ENCODE assay signal across 17 cellular contexts in the genomic region with DNA sequence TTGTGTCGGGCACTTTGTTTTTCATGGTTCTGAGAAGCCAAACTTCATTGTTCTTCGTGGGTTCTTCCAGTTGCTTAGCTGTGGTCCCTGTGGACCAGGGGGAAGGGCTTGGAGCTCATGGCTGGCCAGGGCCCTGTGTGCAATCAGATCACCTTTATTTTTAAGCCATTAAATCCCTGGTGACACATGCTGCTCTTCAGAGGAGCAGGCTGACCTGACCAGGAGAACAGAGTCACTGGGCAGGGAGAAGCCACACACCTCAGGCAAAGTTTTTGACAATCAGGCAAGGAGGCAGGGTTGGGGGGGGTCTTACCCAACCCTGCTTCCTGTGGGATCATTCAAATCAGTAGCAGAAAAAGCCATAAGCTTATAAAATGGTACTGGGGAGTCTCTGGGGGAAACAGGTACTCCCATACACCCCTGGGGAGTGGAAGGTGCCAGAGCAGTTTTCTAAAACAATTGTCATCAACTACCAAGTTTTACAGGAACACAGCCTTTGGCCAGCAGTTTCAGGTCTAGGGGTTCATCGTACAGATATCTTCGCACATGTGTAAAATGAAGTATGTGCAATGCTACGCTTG. TPM values are rescaled to one million over a fixed set of nuclear protein-coding genes. Genes with fewer than 3 reads are reported as not detected.
A peak's percentile ranks its signal among the peaks of the same experiment; 100 is the strongest.
DNase-seq lines count a peak whose midpoint lies in the region; ATAC-seq, FAIRE-seq and TF ChIP-seq lines count a peak whose summit lies in the region.
"Had no signal": no experiment of that assay in that cellular context is flagged by ENCODE, and none has a peak within 500 bp of the region (broad histone marks: within the 10 kb centered on the region; RNA-seq: fewer than 3 reads in every experiment).

No MANE protein-coding gene starts in this region.

- H3K4me2 ChIP-seq in GM12878 (ENCODE audit: control insufficient read depth, insufficient read depth): no peak overlapping the region

- no peaks in the 10 kb centered on the region for H3K79me2 ChIP-seq in GM12878 (ENCODE audit: control insufficient read depth, insufficient read depth, low read length)

- CTCF ChIA-PET in GM12878 (lab: Yijun Ruan, JAX): interaction anchor here (1.7 to 2.0 kb wide), 2 partner anchors 20 to 33 kb away, joined by 4 to 5 read pairs; no protein-coding TSS in a partner anchor

- H3K9ac ChIP-seq in GM12878 (ENCODE audit: control insufficient read depth, insufficient read depth, low read length) (no peak overlapping the region), skeletal muscle tissue (ENCODE audit: low read depth in 1 of 3, low read length in 3 of 3) (peak overlapping the region in 2 of 3 donors; percentile 33 to 63)
- H3K9ac ChIP-seq: GM23248 had no signal

- no peaks in the 10 kb centered on the region for H3K36me3 ChIP-seq in GM12878 (ENCODE audit: control insufficient read depth in 2 of 2, insufficient read depth in 2 of 2, low read length in 1 of 2)
- no peaks in the 10 kb centered on the region for H3K36me3 ChIP-seq in skeletal muscle tissue (ENCODE audit: control insufficient read depth in 3 of 3, insufficient read depth in 3 of 3, low read length in 3 of 3)

- SMC1A ChIA-PET in GM12878 (lab: Charles Lee; ENCODE audit: uncharacterized antibody, unreplicated experiment): no interaction called here

- TF ChIP-seq POLR2A in GM12878 (IDR thresholded peaks at IDR 0.05; ENCODE audit: low read depth, low read length): no peak

- ATAC-seq in GM12878 (no peak; the same call in 2 of the 3 replicates), foreskin keratinocyte (no peak), GM19395 (IDR thresholded peaks at IDR 0.05; ENCODE audit: unreplicated experiment) (no peak)
- ATAC-seq: HCT116 had no signal

- H4K20me1 ChIP-seq in GM12878 (ENCODE audit: control insufficient read depth, insufficient read depth): no peaks in the 10 kb centered on the region

- DNase-seq in GM12865 (ENCODE audit: low read depth) (peak; percentile 27), NCI-H82 treated with DMSO at 0.1 percent for 48 hours (lab: John Stamatoyannopoulos, UW; ENCODE audit: unreplicated experiment) (peak; percentile 7), GM12878 (ENCODE audit: low read depth, low spot score) (no peak), foreskin keratinocyte (no peak), cortex of kidney (lab: John Stamatoyannopoulos, UW) (no peak), SW 1271 (lab: John Stamatoyannopoulos, UW) (no peak)
- DNase-seq: CD4-positive, alpha-beta T cell; DMS53; GM23248; MV-4-11; NCI-H1436 treated with DMSO at 0.1 percent for 48 hours; NCI-H2081; NCI-H510A; RPMI8226 had no signal

- 69% methylated on average over 5 of the region's 5 CpGs for WGBS in GM12878 (ENCODE audit: insufficient coverage, insufficient replicate concordance, low lambda C conversion rate, missing lambda C conversion rate)

- H3K27ac ChIP-seq in GM12878 (ENCODE audit: control insufficient read depth, insufficient read depth): no peak overlapping the region
- peak overlapping the region; percentile 28 for H3K27ac ChIP-seq in skeletal muscle tissue (ENCODE audit: low read depth, low read length)
- no peak overlapping the region for H3K27ac ChIP-seq in foreskin keratinocyte
- H3K27ac ChIP-seq: GM23248 had no signal

- FAIRE-seq in GM12878 (lab: Jason Lieb, UNC): no peak

- POLR2A ChIA-PET in GM12878 (lab: Charles Lee): interaction anchor here (0.7 kb wide), 1 partner anchor 9 kb away, joined by 3 read pairs; no protein-coding TSS in a partner anchor

- H3K27me3 ChIP-seq in GM12878 (replicated peaks in 1 of 2; ENCODE audit: control insufficient read depth in 2 of 2, insufficient read depth in 2 of 2, low read length in 1 of 2) (no peaks in the 10 kb centered on the region), skeletal muscle tissue (ENCODE audit: control insufficient read depth in 3 of 3, insufficient read depth in 3 of 3, low read length in 3 of 3) (peaks cover 0 to 2% (median 0%) of the 10 kb centered on the region in 3 donors), foreskin keratinocyte (peaks cover 29% of the 10 kb centered on the region)

- H3K9me3 ChIP-seq in GM12878 (replicated peaks; ENCODE audit: control insufficient read depth, insufficient read depth, low read length) (no peaks in the 10 kb centered on the region), skeletal muscle tissue (ENCODE audit: control insufficient read depth in 3 of 3, low read length in 3 of 3) (no peaks in the 10 kb centered on the region)

- TF ChIP-seq RAD21 in GM12878 (IDR thresholded peaks at IDR 0.05; ENCODE audit: insufficient read depth, low read depth, low read length): no peak

- TF ChIP-seq EP300 in GM12878 (IDR thresholded peaks at IDR 0.05; ENCODE audit: borderline replicate concordance in 1 of 2, control insufficient read depth in 1 of 2, low read depth in 2 of 2, low read length in 2 of 2): no peak

- H3K4me3 ChIP-seq in GM12865 (ENCODE audit: low read depth, low read length) (no peak overlapping the region), GM12878 (no peak overlapping the region), skeletal muscle tissue (ENCODE audit: low read length in 3 of 3) (no peak overlapping the region)
- H3K4me3 ChIP-seq: GM23248 had no signal

- BruUV-seq in GM12878 (replicated peaks; lab: Mats Ljungman, UMichigan): no TSS peak

- TF ChIP-seq CTCF in GM12865 (IDR thresholded peaks at IDR 0.05; ENCODE audit: insufficient read depth, low read depth, low read length, missing control alignments) (no peak), GM12878 (IDR thresholded peaks at IDR 0.05 in 2 of 3, conservative IDR thresholded peaks at IDR 0.05 in 1 of 3; ENCODE audit: control insufficient read depth in 2 of 3, extremely low read depth in 1 of 3, insufficient read depth in 1 of 3, low read depth in 3 of 3, low read length in 3 of 3) (no peak), foreskin keratinocyte (conservative IDR thresholded peaks at IDR 0.05) (no peak)

- intact Hi-C loops in GM12878 (cut with micrococcal nuclease; ENCODE audit: unreplicated experiment): no loop called here

- RAD21 ChIA-PET in GM12878 (lab: Charles Lee; ENCODE audit: unreplicated experiment): interaction anchor here (0.5 to 0.6 kb wide), 2 partner anchors 40 to 92 kb away, joined by 3 read pairs; no protein-coding TSS in a partner anchor

- in situ Hi-C loops in GM12878 (cut with MboI): no loop called here

- H3K4me1 ChIP-seq in GM12878 (ENCODE audit: control insufficient read depth, insufficient read depth, low read length): peaks cover 38% of the 10 kb centered on the region
- H3K4me1 ChIP-seq in skeletal muscle tissue (ENCODE audit: control insufficient read depth in 3 of 3, insufficient read depth in 3 of 3, low read length in 3 of 3): peaks cover 3 to 15% (median 9%) of the 10 kb centered on the region in 3 donors
- H3K4me1 ChIP-seq in foreskin keratinocyte: no peaks in the 10 kb centered on the region

- peak overlapping the region; percentile 8; the same call in 1 of the 2 replicates for H2AFZ ChIP-seq in GM12878 (ENCODE audit: control insufficient read depth, low read depth, low read length)
- H2AFZ ChIP-seq: GM23248 had no signal

TF ChIP-seq in GM12878, 131 proteins besides CTCF, POLR2A, EP300 and RAD21 (continues in another document):
- 0 out of 2 replicates have a peak, but pooled peaks have one; percentile 0 for TF ChIP-seq NR2F1 (conservative IDR thresholded peaks at IDR 0.05)
- TF ChIP-seq ATF7 (IDR thresholded peaks at IDR 0.05; ENCODE audit: low read depth): peak; percentile 53; the same call in 1 of the 2 replicates
- TF ChIP-seq BHLHE40 (IDR thresholded peaks at IDR 0.05; ENCODE audit: borderline replicate concordance in 1 of 2, low read depth in 2 of 2, low read length in 1 of 2): peak in 1 of 2 experiments; percentile 30; a peak in 1 of 4 replicates
- TF ChIP-seq FOXK2 (IDR thresholded peaks at IDR 0.05): peak; percentile 77
- TF ChIP-seq RFX5 (IDR thresholded peaks at IDR 0.05; ENCODE audit: low read depth, low read length): no peak

RNA-seq across cellular contexts. Expression of gene PREX1, which starts 37.0 kb away (rescaled TPM):
- total RNA-seq in GM12878 (2013; cell fraction: nucleolus; rRNA removed): 138 and 148 TPM in 2 replicates
- total RNA-seq in GM12878 (2014; rRNA removed) (79.5 and 82.6 TPM in 2 replicates), GM12878 (2014; rRNA removed; fragmentation: Illumina TruSeq; extraction: Trizol) (41.9 and 48.6 TPM in 2 replicates), GM12878 (2021) (108 and 114 TPM in 2 replicates), skeletal muscle tissue (20.4 TPM), foreskin keratinocyte (0.49 and 1.3 TPM in 2 replicates)
- 23.6 TPM for polyA plus RNA-seq in GM12878 (2011; ENCODE audit: low read depth)
- polyA plus RNA-seq in GM12878 (2011; rRNA removed) (16.3 and 29.3 TPM in 2 replicates), GM12878 (2014; fragmentation: Illumina TruSeq; extraction: Trizol) (25.2 and 49.0 TPM in 2 replicates), GM12878 (2014; fragmentation: Nextera tagmentation; extraction: Ambion mirVana) (1 to 10 TPM; 2.6 to 6.7 TPM), GM12878 (2014; rRNA removed) (60.5 and 76.1 TPM in 2 replicates), GM12878 (2016; fragmentation: Nextera tagmentation; extraction: Ambion mirVana) (10 to 100 TPM; 17.7 to 22.1 TPM), foreskin keratinocyte (0.31 and 0.62 TPM in 2 replicates)
- polyA plus RNA-seq in GM12878 (2011; cell fraction: cytosol; rRNA removed): 30.8 and 32.4 TPM in 2 replicates
- 74.6 and 90.7 TPM in 2 replicates for polyA plus RNA-seq in GM12878 (2011; cell fraction: nucleus; rRNA removed)
- polyA plus RNA-seq in GM12878 (2012): 56.3 and 62.3 TPM in 2 replicates
- polyA minus RNA-seq in GM12878 (2011; rRNA and poly(A)+ RNA removed): 42.1 and 65.5 TPM in 2 replicates
- 21.6 and 22.1 TPM in 2 replicates for polyA minus RNA-seq in GM12878 (2011; cell fraction: cytosol; rRNA and poly(A)+ RNA removed)
- 31.8 and 50.9 TPM in 2 replicates for polyA minus RNA-seq in GM12878 (2011; cell fraction: nucleus; rRNA and poly(A)+ RNA removed)

RNA-seq across cellular contexts. Expression of gene ARFGEF2, which starts 56.7 kb away (rescaled TPM):
- 72.3 and 79.2 TPM in 2 replicates for total RNA-seq in GM12878 (2013; cell fraction: nucleolus; rRNA removed)
- total RNA-seq in GM12878 (2014; rRNA removed) (23.3 and 25.8 TPM in 2 replicates), GM12878 (2014; rRNA removed; fragmentation: Illumina TruSeq; extraction: Trizol) (23.8 and 24.9 TPM in 2 replicates), GM12878 (2021) (23.0 and 24.1 TPM in 2 replicates), skeletal muscle tissue (18.3 TPM), foreskin keratinocyte (22.2 and 22.4 TPM in 2 replicates)
- polyA plus RNA-seq in GM12878 (2011; ENCODE audit: low read depth): 7.9 TPM
- polyA plus RNA-seq in GM12878 (2011; rRNA removed) (20.7 and 22.7 TPM in 2 replicates), GM12878 (2014; fragmentation: Illumina TruSeq; extraction: Trizol) (20.6 and 23.0 TPM in 2 replicates), GM12878 (2014; fragmentation: Nextera tagmentation; extraction: Ambion mirVana) (1 to 10 TPM; 5.2 to 5.8 TPM), GM12878 (2014; rRNA removed) (13.8 and 14.9 TPM in 2 replicates), GM12878 (2016; fragmentation: Nextera tagmentation; extraction: Ambion mirVana) (10 to 100 TPM; 11.6 to 14.0 TPM), foreskin keratinocyte (2.5 and 3.3 TPM in 2 replicates)
- 13.7 and 15.1 TPM in 2 replicates for polyA plus RNA-seq in GM12878 (2011; cell fraction: cytosol; rRNA removed)
- polyA plus RNA-seq in GM12878 (2011; cell fraction: nucleus; rRNA removed): 23.5 and 26.3 TPM in 2 replicates
- polyA plus RNA-seq in GM12878 (2012): 11.5 and 13.5 TPM in 2 replicates
- 48.0 and 50.4 TPM in 2 replicates for polyA minus RNA-seq in GM12878 (2011; rRNA and poly(A)+ RNA removed)
- polyA minus RNA-seq in GM12878 (2011; cell fraction: cytosol; rRNA and poly(A)+ RNA removed): 12.6 and 17.2 TPM in 2 replicates
- polyA minus RNA-seq in GM12878 (2011; cell fraction: nucleus; rRNA and poly(A)+ RNA removed): 17.8 and 23.9 TPM in 2 replicates

Comparison
In these comparisons a context has a peak if more than half of its experiments do, and no peak if none do; other contexts are left out.
1. DNase-seq: peak in GM12865 (single experiment) and NCI-H82 treated with DMSO at 0.1 percent for 48 hours (single experiment); none in GM12878 (single experiment), foreskin keratinocyte (0 of 2), cortex of kidney (single experiment) and SW 1271 (0 of 2).